17 cellular contexts compared by ENCODE assay signal in genomic region chr2:203796278-203796677, GRCh38.
"Had no signal": no experiment of that assay in that cellular context is flagged by ENCODE, and none has a peak within 500 bp of the region (broad histone marks: within the 10 kb centered on the region; RNA-seq: fewer than 3 reads in every experiment).

No MANE protein-coding gene starts in this region.

- H3K4me3 ChIP-seq: cardiac muscle cell, esophagus muscularis mucosa, heart right ventricle, left lung, spleen had no signal

- H3K27ac ChIP-seq: cardiac muscle cell, esophagus muscularis mucosa, left lung, spleen, WERI-Rb-1 had no signal

- DNase-seq: activated CD4-positive, alpha-beta T cell treated with anti-CD3 and anti-CD28 coated beads, Interleukin-2, amount 50 U/mL, for 4 hours; activated effector memory CD4-positive, alpha-beta T cell treated with anti-CD3 and anti-CD28 coated beads, Interleukin-2, amount 50 U/mL, for 16 hours; activated T-cell treated with anti-CD3 and anti-CD28 coated beads, Interleukin-2, amount 50 U/mL, for 72 hours; amniotic stem cell; dermis blood vessel endothelial cell; effector memory CD4-positive, alpha-beta T cell; heart right ventricle; left lung; nephron progenitor cell; nucleus accumbens; spleen; stimulated activated CD4-positive, alpha-beta T cell treated with anti-CD3 and anti-CD28 coated beads, Interleukin-4, amount 100 ng/mL, for 4 hours; WERI-Rb-1 had no signal

- FAIRE-seq: endothelial cell of umbilical vein had no signal

- H3K9me3 ChIP-seq: esophagus muscularis mucosa, left lung had no signal

- H3K27me3 ChIP-seq: cardiac muscle cell, esophagus muscularis mucosa, heart right ventricle, left lung, spleen had no signal

- H3K36me3 ChIP-seq: cardiac muscle cell, esophagus muscularis mucosa, heart right ventricle, left lung, spleen, WERI-Rb-1 had no signal

- ATAC-seq: activated T-cell treated with anti-CD3 and anti-CD28 coated beads, Interleukin-2, amount 50 U/mL, for 72 hours; left lung; stimulated activated memory B cell treated with anti-CD40 and anti-IgM and Interleukin-4, amounts not matched to agents 10 μg/mL and 1 μg/mL and 100 μg/mL, for 72 hours had no signal

- H3K4me1 ChIP-seq: esophagus muscularis mucosa had no signal
